13 cellular contexts compared by ENCODE assay signal in genomic region chr6:17278289-17279061, GRCh38. TPM values are rescaled to one million over a fixed set of nuclear protein-coding genes. Genes with fewer than 3 reads are reported as not detected.
A peak's percentile ranks its signal among the peaks of the same experiment; 100 is the strongest.
DNase-seq lines count a peak whose midpoint lies in the region; ATAC-seq and TF ChIP-seq lines count a peak whose summit lies in the region.
"Had no signal": no experiment of that assay in that cellular context is flagged by ENCODE, and none has a peak within 500 bp of the region (broad histone marks: within the 10 kb centered on the region; RNA-seq: fewer than 3 reads in every experiment).

No MANE protein-coding gene starts in this region.

- H3K4me3 ChIP-seq in AG04450 (ENCODE audit: low read depth, low read length) (no peak overlapping the region), muscle layer of colon (ENCODE audit: low read depth in 1 of 2, low read length in 2 of 2) (no peak overlapping the region)
- H3K4me3 ChIP-seq: left lung had no signal

- no peak for TF ChIP-seq CTCF in AG04450 (IDR thresholded peaks at IDR 0.05; ENCODE audit: low read depth, low read length)

- H3K27me3 ChIP-seq in AG04450 (ENCODE audit: control insufficient read depth, insufficient read depth, low read length) (no peaks in the 10 kb centered on the region), muscle layer of colon (ENCODE audit: control insufficient read depth in 1 of 2, insufficient read depth in 2 of 2, low read length in 2 of 2) (no peaks in the 10 kb centered on the region)

- CTCF ChIA-PET in AG04450 (lab: Charles Lee), result no interaction called here

- POLR2A ChIA-PET in AG04450 (lab: Yijun Ruan, JAX), result no interaction called here

- H3K4me1 ChIP-seq in muscle layer of colon (ENCODE audit: insufficient read depth, low read length), result peaks cover 23% of the 10 kb centered on the region

- H3K36me3 ChIP-seq in muscle layer of colon (ENCODE audit: insufficient read depth, low read length), result no peaks in the 10 kb centered on the region
- H3K36me3 ChIP-seq: left lung, WERI-Rb-1 had no signal

- H3K9ac ChIP-seq in muscle layer of colon (ENCODE audit: low read length), result no peak overlapping the region

- ATAC-seq in HG03139 (IDR thresholded peaks at IDR 0.05; ENCODE audit: unreplicated experiment) (no peak), GM18520 (IDR thresholded peaks at IDR 0.05; ENCODE audit: unreplicated experiment) (no peak)
- ATAC-seq: effector memory CD8-positive, alpha-beta T cell; left lung had no signal

- no peaks in the 10 kb centered on the region; the same call in 1 of the 2 replicates for H3K9me3 ChIP-seq in AG04450 (ENCODE audit: control insufficient read depth, insufficient read depth, low read length)
- H3K9me3 ChIP-seq in muscle layer of colon (ENCODE audit: low read length), result no peaks in the 10 kb centered on the region
- H3K9me3 ChIP-seq: left lung had no signal

- peak overlapping the region; percentile 75 for H3K27ac ChIP-seq in AG04450 (ENCODE audit: low read depth, low read length)
- peak overlapping the region; percentile 61 for H3K27ac ChIP-seq in muscle layer of colon (ENCODE audit: low read depth, low read length)
- H3K27ac ChIP-seq: left lung, WERI-Rb-1 had no signal

- DNase-seq in AG04450 (ENCODE audit: low read depth, low spot score), result peak; percentile 32
- peak; percentile 83 for DNase-seq in HS-27A (ENCODE audit: low read depth)
- peak; percentile 11 for DNase-seq in cerebellar cortex (ENCODE audit: low spot score)
- no peak for DNase-seq in SHP77 (lab: John Stamatoyannopoulos, UW)
- no peak for DNase-seq in effector CD8-positive, alpha-beta T cell (lab: John Stamatoyannopoulos, UW)
- DNase-seq: CD4-positive, CD25-positive, alpha-beta regulatory T cell; effector memory CD8-positive, alpha-beta T cell; left lung; NCI-H1417 treated with DMSO at 0.1 percent for 48 hours; WERI-Rb-1 had no signal

RNA-seq across cellular contexts. Expression of gene RBM24, which starts 2.7 kb away (rescaled TPM):
- polyA plus RNA-seq in AG04450 (2011; rRNA removed), result 9.1 and 11.3 TPM in 2 replicates
- polyA minus RNA-seq in AG04450 (2011; rRNA and poly(A)+ RNA removed), result 17.4 and 24.8 TPM in 2 replicates
- polyA plus RNA-seq: CD4-positive, CD25-positive, alpha-beta regulatory T cell had no signal

Comparison
In these comparisons a context has a peak if more than half of its experiments do, and no peak if none do; other contexts are left out.
1. DNase-seq: peak in AG04450 (single experiment), HS-27A (single experiment) and cerebellar cortex (single experiment); none in SHP77 (0 of 2) and effector CD8-positive, alpha-beta T cell (single experiment).